ENCODE assay signal across 8 cellular contexts in the genomic region with DNA sequence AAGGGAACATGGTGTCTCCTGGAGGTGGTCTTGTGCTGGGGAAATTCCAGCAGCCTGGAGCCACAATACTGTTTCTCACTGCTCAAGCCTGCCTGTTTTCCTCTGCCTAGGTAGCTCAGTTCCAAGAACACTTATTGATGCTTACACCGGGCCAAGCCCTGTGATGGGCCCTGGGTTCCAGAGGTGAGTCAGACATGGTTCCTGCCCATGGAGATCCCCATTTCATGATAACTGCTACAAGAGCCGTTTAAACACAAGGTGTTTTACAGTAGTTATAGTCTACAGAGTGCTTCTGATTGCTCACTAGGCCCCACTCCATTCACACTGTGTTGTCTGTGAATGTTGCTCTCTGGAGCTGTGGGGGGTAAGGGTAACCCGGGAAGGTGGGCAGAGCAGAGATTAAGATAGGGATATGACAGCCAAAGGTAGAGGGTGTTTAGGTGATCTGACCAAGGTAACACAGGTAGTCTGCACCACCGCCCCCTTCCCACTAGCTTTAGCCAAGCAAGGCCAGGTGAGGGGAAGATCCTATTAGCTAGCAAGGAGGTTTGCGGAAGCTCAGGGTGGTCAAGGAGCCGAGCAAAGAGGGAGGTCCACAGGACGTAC. TPM values are rescaled to one million over a fixed set of nuclear protein-coding genes. Genes with fewer than 3 reads are reported as not detected.
DNase-seq lines count a peak whose midpoint lies in the region; ATAC-seq and TF ChIP-seq lines count a peak whose summit lies in the region.

No MANE protein-coding gene starts in this region.

- intact Hi-C loops in activated naive CD4-positive, alpha-beta T cell treated with anti-CD3 and anti-CD28 coated beads for 36 hours (cut with micrococcal nuclease): loop anchor here (1.0 to 5.0 kb wide), 8 partner anchors 8 to 127 kb away; no protein-coding TSS in a partner anchor

- peak overlapping the region in 1 of 2 experiments; percentile 61 for H3K14ac ChIP-seq in mesenchymal stem cell (ENCODE audit: low read length in 2 of 2)

- peak overlapping the region in 1 of 2 experiments; percentile 88 for H3K4ac ChIP-seq in mesenchymal stem cell (ENCODE audit: low read depth in 1 of 2, low read length in 2 of 2)

- H3K36me3 ChIP-seq in brain microvascular endothelial cell (replicated peaks) (peaks cover 7% of the 10 kb centered on the region), mesenchymal stem cell (ENCODE audit: control insufficient read depth in 1 of 2, insufficient read depth in 2 of 2, low read depth in 1 of 2, low read length in 2 of 2) (peaks cover 0 to 4% of the 10 kb centered on the region in 2 experiments), urinary bladder (ENCODE audit: insufficient read depth) (no peaks in the 10 kb centered on the region)

- H3K36me3 Mint-ChIP-seq in activated naive CD4-positive, alpha-beta T cell treated with anti-CD3 and anti-CD28 coated beads for 36 hours (ENCODE audit: low read depth): no peaks in the 10 kb centered on the region

- no peaks in the 10 kb centered on the region for H3K9me3 ChIP-seq in mesenchymal stem cell (ENCODE audit: control insufficient read depth, low read length)

- no peak overlapping the region for H2BK15ac ChIP-seq in mesenchymal stem cell (ENCODE audit: low read depth, poor library complexity, severe bottlenecking)

- H2AFZ ChIP-seq in mesenchymal stem cell (ENCODE audit: low read depth, low read length): peak overlapping the region; percentile 83

- H3K27me3 ChIP-seq in brain microvascular endothelial cell (replicated peaks): no peaks in the 10 kb centered on the region
- no peaks in the 10 kb centered on the region for H3K27me3 ChIP-seq in mesenchymal stem cell (ENCODE audit: control insufficient read depth in 1 of 2, insufficient read depth in 1 of 2, low read length in 2 of 2)

- peak overlapping the region; percentile 54 for H2AK5ac ChIP-seq in mesenchymal stem cell (ENCODE audit: low read length, severe bottlenecking)

- WGBS in mesenchymal stem cell: 29% methylated on average over 6 of the region's 7 CpGs
- WGBS in urinary bladder: 37% methylated on average over 7 of the region's 7 CpGs

- H3K27ac ChIP-seq in brain microvascular endothelial cell (peak overlapping the region; percentile 13), mesenchymal stem cell (ENCODE audit: low read length, poor library complexity, severe bottlenecking) (no peak overlapping the region), urinary bladder (ENCODE audit: low read depth) (no peak overlapping the region)

- H2BK120ac ChIP-seq in mesenchymal stem cell (ENCODE audit: low read depth, low read length): no peak overlapping the region

- peak overlapping the region; percentile 36 for H4K91ac ChIP-seq in mesenchymal stem cell (ENCODE audit: low read length)

- H3K4me1 Mint-ChIP-seq in activated naive CD4-positive, alpha-beta T cell treated with anti-CD3 and anti-CD28 coated beads for 36 hours (ENCODE audit: low read depth): peaks cover 25% of the 10 kb centered on the region

- peak overlapping the region; percentile 72 for H4K8ac ChIP-seq in mesenchymal stem cell (ENCODE audit: low read length)

- peak overlapping the region; percentile 84 for H3K9ac ChIP-seq in mesenchymal stem cell (ENCODE audit: low read length)

- H3K18ac ChIP-seq in mesenchymal stem cell (ENCODE audit: low read depth in 1 of 2, low read length in 2 of 2): peak overlapping the region; percentile 23 to 75

- peak overlapping the region; percentile 83 for H3K4me3 Mint-ChIP-seq in activated naive CD4-positive, alpha-beta T cell treated with anti-CD3 and anti-CD28 coated beads for 36 hours

- H3K4me1 ChIP-seq in mesenchymal stem cell (ENCODE audit: control insufficient read depth, insufficient read depth, low read depth, low read length): peaks cover 25% of the 10 kb centered on the region
- H3K4me1 ChIP-seq in urinary bladder (ENCODE audit: insufficient read depth): no peaks in the 10 kb centered on the region

- in situ Hi-C loops in brain microvascular endothelial cell (cut with HindIII; ENCODE audit: low pct_ligation_motif_present, low sequenced_read_pairs): no loop called here

- H3K27ac Mint-ChIP-seq in activated naive CD4-positive, alpha-beta T cell treated with anti-CD3 and anti-CD28 coated beads for 36 hours: peak overlapping the region; percentile 91

- CTCF ChIA-PET in activated naive CD4-positive, alpha-beta T cell treated with anti-CD3 and anti-CD28 coated beads for 36 hours (lab: Charles Lee): interaction anchor here (1.0 to 3.6 kb wide), 7 partner anchors 22 to 179 kb away, joined by 3 to 15 read pairs (median 5); no protein-coding TSS in a partner anchor

- H3K4me2 ChIP-seq in mesenchymal stem cell (ENCODE audit: low read length, poor library complexity, severe bottlenecking): peak overlapping the region; percentile 74

- peak; percentile 74 for DNase-seq in activated naive CD4-positive, alpha-beta T cell treated with anti-CD3 and anti-CD28 coated beads for 36 hours
- no peak for DNase-seq in activated naive CD4-positive, alpha-beta T cell treated with anti-CD3 and anti-CD28 coated beads, Interleukin-2, amount 50 U/mL, for 16 hours
- DNase-seq in brain microvascular endothelial cell (no peak), mesenchymal stem cell (no peak), GF-D8 (lab: John Stamatoyannopoulos, UW) (no peak), NCI-H2196 treated with DMSO at 0.1 percent for 48 hours (lab: John Stamatoyannopoulos, UW; ENCODE audit: unreplicated experiment) (no peak), left lobe of liver (ENCODE audit: low spot score) (no peak)

- ATAC-seq in left lobe of liver: no peak

- H3K23ac ChIP-seq in mesenchymal stem cell (ENCODE audit: low read length in 2 of 2): no peak overlapping the region

- no peaks in the 10 kb centered on the region for H3K9me3 Mint-ChIP-seq in activated naive CD4-positive, alpha-beta T cell treated with anti-CD3 and anti-CD28 coated beads for 36 hours

- TF ChIP-seq CTCF in brain microvascular endothelial cell (IDR thresholded peaks at IDR 0.05; ENCODE audit: low read depth, low read length, missing control alignments): no peak

- no peaks in the 10 kb centered on the region for H3K79me1 ChIP-seq in mesenchymal stem cell (replicated peaks; ENCODE audit: low read length, poor library complexity, severe bottlenecking)

- H3K4me3 ChIP-seq in brain microvascular endothelial cell (ENCODE audit: low read depth, low read length) (peak overlapping the region; percentile 59), mesenchymal stem cell (ENCODE audit: insufficient read depth in 1 of 2, low read depth in 1 of 2, low read length in 2 of 2) (peak overlapping the region; percentile 80 to 83), urinary bladder (ENCODE audit: low read depth, low read length) (peak overlapping the region; percentile 82)

- no peak overlapping the region for H2BK5ac ChIP-seq in mesenchymal stem cell (ENCODE audit: low read depth, low read length, poor library complexity, severe bottlenecking)

- peak overlapping the region in 1 of 2 experiments; percentile 82 for H2BK12ac ChIP-seq in mesenchymal stem cell (ENCODE audit: low read length in 2 of 2)

- no peaks in the 10 kb centered on the region for H3K27me3 Mint-ChIP-seq in activated naive CD4-positive, alpha-beta T cell treated with anti-CD3 and anti-CD28 coated beads for 36 hours (ENCODE audit: low read depth)

RNA-seq across cellular contexts. Expression of gene MICAL2, which starts 0.7 kb away (rescaled TPM):
- 10 to 100 TPM; 48.7 to 54.6 TPM for total RNA-seq in activated naive CD4-positive, alpha-beta T cell treated with anti-CD3 and anti-CD28 coated beads for 36 hours
- 96.9 TPM for polyA plus RNA-seq in mesenchymal stem cell (2013, experiment 1 of 2)
- polyA plus RNA-seq in mesenchymal stem cell (2013, experiment 2 of 2): 100 TPM
- total RNA-seq in urinary bladder (42.5 TPM), left lobe of liver (47.8 TPM)
- 44.1 TPM for polyA plus RNA-seq in urinary bladder
